In genomic region chr13:41960195-41960699, GRCh38 we compare ENCODE assay signal across 8 cellular contexts. TPM values are rescaled to one million over a fixed set of nuclear protein-coding genes. Genes with fewer than 3 reads are reported as not detected.
DNase-seq lines count a peak whose midpoint lies in the region; ATAC-seq and TF ChIP-seq lines count a peak whose summit lies in the region.

No MANE protein-coding gene starts in this region.

- peak overlapping the region; percentile 65 for H3K4me2 ChIP-seq in parathyroid adenoma (ENCODE audit: low read length)

- POLR2A ChIA-PET in activated CD8-positive, alpha-beta T cell treated with anti-CD3 and anti-CD28 coated beads, Interleukin-2, amount 10 ng/mL, durations not matched to agents 7 days and 5 days (lab: Charles Lee): interaction anchor here (0.6 to 1.9 kb wide), 6 partner anchors 13 to 697 kb away, joined by 3 to 6 read pairs (median 3); partner anchors contain the start of gene MTRF1

- peak overlapping the region; percentile 97 for H2AFZ ChIP-seq in parathyroid adenoma

- H3K4me3 Mint-ChIP-seq in activated CD8-positive, alpha-beta T cell treated with anti-CD3 and anti-CD28 coated beads, Interleukin-2, amount 10 ng/mL, durations not matched to agents 7 days and 5 days: peak overlapping the region; percentile 90

- peak overlapping the region; percentile 76 for H3K9ac ChIP-seq in parathyroid adenoma

- H3K27me3 ChIP-seq in parathyroid adenoma (ENCODE audit: control insufficient read depth, insufficient read depth, low read length): no peaks in the 10 kb centered on the region

- H3K9me3 Mint-ChIP-seq in activated CD8-positive, alpha-beta T cell treated with anti-CD3 and anti-CD28 coated beads, Interleukin-2, amount 10 ng/mL, durations not matched to agents 7 days and 5 days (ENCODE audit: insufficient read depth): no peaks in the 10 kb centered on the region

- no peaks in the 10 kb centered on the region for H3K36me3 ChIP-seq in parathyroid adenoma (ENCODE audit: control insufficient read depth, insufficient read depth, low read length)

- H3K4me1 ChIP-seq in parathyroid adenoma: peaks cover 6% of the 10 kb centered on the region

- peaks cover 4% of the 10 kb centered on the region for H3K36me3 Mint-ChIP-seq in activated CD8-positive, alpha-beta T cell treated with anti-CD3 and anti-CD28 coated beads, Interleukin-2, amount 10 ng/mL, durations not matched to agents 7 days and 5 days (ENCODE audit: low read depth)

- no peak for TF ChIP-seq CTCF in parathyroid adenoma (IDR thresholded peaks at IDR 0.05)

- H3K27ac Mint-ChIP-seq in activated CD8-positive, alpha-beta T cell treated with anti-CD3 and anti-CD28 coated beads, Interleukin-2, amount 10 ng/mL, durations not matched to agents 7 days and 5 days: peak overlapping the region; percentile 88

- H3K4me1 Mint-ChIP-seq in activated CD8-positive, alpha-beta T cell treated with anti-CD3 and anti-CD28 coated beads, Interleukin-2, amount 10 ng/mL, durations not matched to agents 7 days and 5 days (ENCODE audit: low read depth): peaks cover 36% of the 10 kb centered on the region

- H3K27me3 Mint-ChIP-seq in activated CD8-positive, alpha-beta T cell treated with anti-CD3 and anti-CD28 coated beads, Interleukin-2, amount 10 ng/mL, durations not matched to agents 7 days and 5 days (ENCODE audit: low read depth): peaks cover 2% of the 10 kb centered on the region

- H3K4me3 ChIP-seq in parathyroid adenoma (ENCODE audit: low read depth, low read length): peak overlapping the region; percentile 71

- H3K27ac ChIP-seq in parathyroid adenoma: peak overlapping the region; percentile 69

- intact Hi-C loops in Right ventricle myocardium superior (cut with DNase I): no loop called here

- no peaks in the 10 kb centered on the region for H3K79me2 ChIP-seq in parathyroid adenoma

- DNase-seq in AG08395 (ENCODE audit: low spot score) (peak; percentile 47), Right ventricle myocardium superior (peak; percentile 47), NCI-H774 (lab: John Stamatoyannopoulos, UW) (no peak), NCI-H2196 treated with DMSO at 0.1 percent for 48 hours (lab: John Stamatoyannopoulos, UW; ENCODE audit: unreplicated experiment) (no peak)
- DNase-seq in activated CD8-positive, alpha-beta T cell treated with anti-CD3 and anti-CD28 coated beads, Interleukin-2, amount 10 ng/mL, durations not matched to agents 7 days and 5 days: no peak

- CTCF ChIA-PET in activated CD8-positive, alpha-beta T cell treated with anti-CD3 and anti-CD28 coated beads, Interleukin-2, amount 10 ng/mL, durations not matched to agents 7 days and 5 days (lab: Charles Lee): interaction anchor here (0.8 to 1.3 kb wide), 6 partner anchors 8 to 53 kb away, joined by 3 to 5 read pairs (median 4); no protein-coding TSS in a partner anchor

- H3K9me3 ChIP-seq in parathyroid adenoma (ENCODE audit: control insufficient read depth, low read length): no peaks in the 10 kb centered on the region

- ATAC-seq in GM18867 (IDR thresholded peaks at IDR 0.05; ENCODE audit: unreplicated experiment) (peak; percentile 31), HG03432 (IDR thresholded peaks at IDR 0.05; ENCODE audit: unreplicated experiment) (peak; percentile 9), Right ventricle myocardium superior (ENCODE audit: poor library complexity) (peak; percentile 76)
- ATAC-seq in activated CD8-positive, alpha-beta T cell treated with anti-CD3 and anti-CD28 coated beads, Interleukin-2, amount 10 ng/mL, durations not matched to agents 7 days and 5 days: peak; percentile 4

RNA-seq across cellular contexts. Expression of gene VWA8, which starts 0.7 kb away (rescaled TPM):
- total RNA-seq in activated CD8-positive, alpha-beta T cell treated with anti-CD3 and anti-CD28 coated beads, Interleukin-2, amount 10 ng/mL, durations not matched to agents 7 days and 5 days: 10 to 100 TPM; 15.7 to 16.9 TPM
- total RNA-seq in Right ventricle myocardium superior: 40.3 TPM

Comparison
In these comparisons a context has a peak if more than half of its experiments do, and no peak if none do; other contexts are left out.
1. DNase-seq: peak in AG08395 (single experiment) and Right ventricle myocardium superior (single experiment); none in activated CD8-positive, alpha-beta T cell treated with anti-CD3 and anti-CD28 coated beads, Interleukin-2, amount 10 ng/mL, durations not matched to agents 7 days and 5 days (single experiment), NCI-H774 (single experiment) and NCI-H2196 treated with DMSO at 0.1 percent for 48 hours (single experiment).
2. ATAC-seq: peak in every context shown above with its lines; median percentile 76 in Right ventricle myocardium superior; 31 in GM18867; 9 in HG03432; 4 in activated CD8-positive, alpha-beta T cell treated with anti-CD3 and anti-CD28 coated beads, Interleukin-2, amount 10 ng/mL, durations not matched to agents 7 days and 5 days.